Comparison of ENCODE assay signal across 31 cellular contexts in genomic region chr4:14596437-14596836, GRCh38.
"Had no signal": no experiment of that assay in that cellular context is flagged by ENCODE, and none has a peak within 500 bp of the region (broad histone marks: within the 10 kb centered on the region; RNA-seq: fewer than 3 reads in every experiment).

No MANE protein-coding gene starts in this region.

- H3K36me3 ChIP-seq: adrenal gland, colonic mucosa had no signal

- H3K4me3 ChIP-seq: adrenal gland, body of pancreas, colonic mucosa, dorsolateral prefrontal cortex had no signal

- H3K4me3 Mint-ChIP-seq: activated CD4-positive, alpha-beta memory T cell treated with anti-CD3 and anti-CD28 coated beads for 36 hours; activated CD4-positive, alpha-beta T cell treated with anti-CD3 and anti-CD28 coated beads for 36 hours; activated CD4-positive, alpha-beta T cell treated with anti-CD3 and anti-CD28 coated beads, Interleukin-2, amount 10 ng/mL, durations not matched to agents 24 days and 14 days; activated CD8-positive, alpha-beta memory T cell treated with anti-CD3 and anti-CD28 coated beads, Interleukin-2, amount 10 ng/mL, durations not matched to agents 7 days and 5 days; activated CD8-positive, alpha-beta T cell treated with anti-CD3 and anti-CD28 coated beads, Interleukin-2, amount 10 ng/mL, durations not matched to agents 7 days and 5 days; activated naive CD4-positive, alpha-beta T cell treated with anti-CD3 and anti-CD28 coated beads for 36 hours; activated naive CD4-positive, alpha-beta T cell treated with anti-CD3 and anti-CD28 coated beads, Interleukin-2, amount 50 U/mL, for 24 hours; activated naive CD8-positive, alpha-beta T cell treated with anti-CD3 and anti-CD28 coated beads for 36 hours; activated naive CD8-positive, alpha-beta T cell treated with anti-CD3 and anti-CD28 coated beads, Interleukin-2, amount 50 U/mL, for 24 hours; activated T-helper 1 cell treated with anti-CD3 and anti-CD28 coated beads, Interleukin-12 subunit alpha, Interleukin-12 subunit beta, Interleukin-2, Interleukin-4 antibody, amounts not matched to agents 30 ng/mL and 10 ng/mL and 1 ng/mL, durations not matched to agents 14 hours and 24 hours and 36 hours; endodermal cell had no signal

- H3K9me3 ChIP-seq: body of pancreas, colonic mucosa had no signal

- H3K27ac ChIP-seq: adrenal gland, body of pancreas, colonic mucosa, dorsolateral prefrontal cortex had no signal

- H3K4me1 ChIP-seq: adrenal gland, body of pancreas, colonic mucosa had no signal

- H3K27ac Mint-ChIP-seq: activated CD4-positive, alpha-beta memory T cell treated with anti-CD3 and anti-CD28 coated beads for 36 hours; activated CD4-positive, alpha-beta T cell treated with anti-CD3 and anti-CD28 coated beads for 36 hours; activated CD4-positive, alpha-beta T cell treated with anti-CD3 and anti-CD28 coated beads, Interleukin-2, amount 10 ng/mL, durations not matched to agents 24 days and 14 days; activated CD8-positive, alpha-beta memory T cell treated with anti-CD3 and anti-CD28 coated beads, Interleukin-2, amount 10 ng/mL, durations not matched to agents 7 days and 5 days; activated CD8-positive, alpha-beta T cell treated with anti-CD3 and anti-CD28 coated beads, Interleukin-2, amount 10 ng/mL, durations not matched to agents 7 days and 5 days; activated naive CD4-positive, alpha-beta T cell treated with anti-CD3 and anti-CD28 coated beads for 36 hours; activated naive CD4-positive, alpha-beta T cell treated with anti-CD3 and anti-CD28 coated beads, Interleukin-2, amount 50 U/mL, for 24 hours; activated naive CD8-positive, alpha-beta T cell treated with anti-CD3 and anti-CD28 coated beads for 36 hours; activated naive CD8-positive, alpha-beta T cell treated with anti-CD3 and anti-CD28 coated beads, Interleukin-2, amount 50 U/mL, for 24 hours; activated T-helper 1 cell treated with anti-CD3 and anti-CD28 coated beads, Interleukin-12 subunit alpha, Interleukin-12 subunit beta, Interleukin-2, Interleukin-4 antibody, amounts not matched to agents 30 ng/mL and 10 ng/mL and 1 ng/mL, durations not matched to agents 14 hours and 24 hours and 36 hours; activated T-helper 2 cell treated with anti-CD3 and anti-CD28 coated beads, Interferon-gamma antibody, Interleukin-2, Interleukin-4, amounts not matched to agents 10 μg/mL and 5 μg/mL and 100 μg/mL, durations not matched to agents 14 hours and 24 hours and 36 hours; endodermal cell had no signal

- H3K27me3 ChIP-seq: adrenal gland, body of pancreas, colonic mucosa, dorsolateral prefrontal cortex had no signal

- DNase-seq: activated CD4-positive, alpha-beta memory T cell treated with anti-CD3 and anti-CD28 coated beads for 36 hours; activated CD4-positive, alpha-beta T cell treated with anti-CD3 and anti-CD28 coated beads for 36 hours; activated CD4-positive, alpha-beta T cell treated with anti-CD3 and anti-CD28 coated beads, Interleukin-2, amount 10 ng/mL, durations not matched to agents 24 days and 14 days; activated CD4-positive, CD25-positive, alpha-beta regulatory T cell; activated CD4-positive, CD25-positive, alpha-beta regulatory T cell treated with anti-CD3 and anti-CD28 coated beads, Interleukin-2, amount 50 U/mL, for 72 hours; activated CD8-positive, alpha-beta memory T cell treated with anti-CD3 and anti-CD28 coated beads, Interleukin-2, amount 10 ng/mL, durations not matched to agents 7 days and 5 days; activated CD8-positive, alpha-beta memory T cell treated with anti-CD3 and anti-CD28 coated beads, Interleukin-2, amount 50 U/mL, for 4 hours; activated CD8-positive, alpha-beta T cell treated with anti-CD3 and anti-CD28 coated beads, Interleukin-2, amount 10 ng/mL, durations not matched to agents 7 days and 5 days; activated effector memory CD4-positive, alpha-beta T cell treated with anti-CD3 and anti-CD28 coated beads, Interleukin-2, amount 50 U/mL, for 16 hours; activated naive CD4-positive, alpha-beta T cell treated with anti-CD3 and anti-CD28 coated beads for 36 hours; activated naive CD8-positive, alpha-beta T cell treated with anti-CD3 and anti-CD28 coated beads for 36 hours; activated naive CD8-positive, alpha-beta T cell treated with anti-CD3 and anti-CD28 coated beads, Interleukin-2, amount 50 U/mL, for 24 hours; activated T-cell treated with anti-CD3 and anti-CD28 coated beads, Interleukin-2, amount 50 U/mL, for 1 hour; activated T-cell treated with anti-CD3 and anti-CD28 coated beads, Interleukin-2, amount 50 U/mL, for 48 hours; adrenal gland; amygdala; aorta; body of pancreas; central memory CD4-positive, alpha-beta T cell; cerebellar nuclear complex; colonic mucosa; dorsolateral prefrontal cortex; effector memory CD4-positive, alpha-beta T cell; foreskin fibroblast; T-helper 1 cell; T-helper 2 cell had no signal

- H3K9me3 Mint-ChIP-seq: activated CD4-positive, alpha-beta T cell treated with anti-CD3 and anti-CD28 coated beads, Interleukin-2, amount 10 ng/mL, durations not matched to agents 24 days and 14 days; activated naive CD4-positive, alpha-beta T cell treated with anti-CD3 and anti-CD28 coated beads for 36 hours; activated naive CD4-positive, alpha-beta T cell treated with anti-CD3 and anti-CD28 coated beads, Interleukin-2, amount 50 U/mL, for 24 hours; activated naive CD8-positive, alpha-beta T cell treated with anti-CD3 and anti-CD28 coated beads for 36 hours; activated naive CD8-positive, alpha-beta T cell treated with anti-CD3 and anti-CD28 coated beads, Interleukin-2, amount 50 U/mL, for 24 hours; activated T-helper 1 cell treated with anti-CD3 and anti-CD28 coated beads, Interleukin-12 subunit alpha, Interleukin-12 subunit beta, Interleukin-2, Interleukin-4 antibody, amounts not matched to agents 30 ng/mL and 10 ng/mL and 1 ng/mL, durations not matched to agents 14 hours and 24 hours and 36 hours; activated T-helper 2 cell treated with anti-CD3 and anti-CD28 coated beads, Interferon-gamma antibody, Interleukin-2, Interleukin-4, amounts not matched to agents 10 μg/mL and 5 μg/mL and 100 μg/mL, durations not matched to agents 14 hours and 24 hours and 36 hours had no signal

- H3K36me3 Mint-ChIP-seq: activated CD4-positive, alpha-beta memory T cell treated with anti-CD3 and anti-CD28 coated beads for 36 hours; activated CD8-positive, alpha-beta memory T cell treated with anti-CD3 and anti-CD28 coated beads, Interleukin-2, amount 10 ng/mL, durations not matched to agents 7 days and 5 days; activated naive CD4-positive, alpha-beta T cell treated with anti-CD3 and anti-CD28 coated beads, Interleukin-2, amount 50 U/mL, for 24 hours; activated naive CD8-positive, alpha-beta T cell treated with anti-CD3 and anti-CD28 coated beads for 36 hours had no signal

- H3K27me3 Mint-ChIP-seq: activated CD4-positive, alpha-beta memory T cell treated with anti-CD3 and anti-CD28 coated beads for 36 hours; activated CD4-positive, alpha-beta T cell treated with anti-CD3 and anti-CD28 coated beads, Interleukin-2, amount 10 ng/mL, durations not matched to agents 24 days and 14 days; activated CD8-positive, alpha-beta memory T cell treated with anti-CD3 and anti-CD28 coated beads, Interleukin-2, amount 10 ng/mL, durations not matched to agents 7 days and 5 days; activated naive CD4-positive, alpha-beta T cell treated with anti-CD3 and anti-CD28 coated beads, Interleukin-2, amount 50 U/mL, for 24 hours had no signal

- ATAC-seq: activated CD4-positive, alpha-beta T cell treated with anti-CD3 and anti-CD28 coated beads for 36 hours; activated CD8-positive, alpha-beta memory T cell treated with anti-CD3 and anti-CD28 coated beads, Interleukin-2, amount 10 ng/mL, durations not matched to agents 7 days and 5 days; activated CD8-positive, alpha-beta T cell treated with anti-CD3 and anti-CD28 coated beads, Interleukin-2, amount 10 ng/mL, durations not matched to agents 7 days and 5 days; activated naive CD8-positive, alpha-beta T cell treated with anti-CD3 and anti-CD28 coated beads, Interleukin-2, amount 50 U/mL, for 24 hours; body of pancreas; esophagus mucosa had no signal

- H3K4me1 Mint-ChIP-seq: activated CD4-positive, alpha-beta T cell treated with anti-CD3 and anti-CD28 coated beads for 36 hours; activated CD4-positive, alpha-beta T cell treated with anti-CD3 and anti-CD28 coated beads, Interleukin-2, amount 10 ng/mL, durations not matched to agents 24 days and 14 days; activated CD8-positive, alpha-beta memory T cell treated with anti-CD3 and anti-CD28 coated beads, Interleukin-2, amount 10 ng/mL, durations not matched to agents 7 days and 5 days; activated naive CD4-positive, alpha-beta T cell treated with anti-CD3 and anti-CD28 coated beads, Interleukin-2, amount 50 U/mL, for 24 hours; activated naive CD8-positive, alpha-beta T cell treated with anti-CD3 and anti-CD28 coated beads for 36 hours; activated naive CD8-positive, alpha-beta T cell treated with anti-CD3 and anti-CD28 coated beads, Interleukin-2, amount 50 U/mL, for 24 hours had no signal
